8 cellular contexts compared by ENCODE assay signal in the genomic region with DNA sequence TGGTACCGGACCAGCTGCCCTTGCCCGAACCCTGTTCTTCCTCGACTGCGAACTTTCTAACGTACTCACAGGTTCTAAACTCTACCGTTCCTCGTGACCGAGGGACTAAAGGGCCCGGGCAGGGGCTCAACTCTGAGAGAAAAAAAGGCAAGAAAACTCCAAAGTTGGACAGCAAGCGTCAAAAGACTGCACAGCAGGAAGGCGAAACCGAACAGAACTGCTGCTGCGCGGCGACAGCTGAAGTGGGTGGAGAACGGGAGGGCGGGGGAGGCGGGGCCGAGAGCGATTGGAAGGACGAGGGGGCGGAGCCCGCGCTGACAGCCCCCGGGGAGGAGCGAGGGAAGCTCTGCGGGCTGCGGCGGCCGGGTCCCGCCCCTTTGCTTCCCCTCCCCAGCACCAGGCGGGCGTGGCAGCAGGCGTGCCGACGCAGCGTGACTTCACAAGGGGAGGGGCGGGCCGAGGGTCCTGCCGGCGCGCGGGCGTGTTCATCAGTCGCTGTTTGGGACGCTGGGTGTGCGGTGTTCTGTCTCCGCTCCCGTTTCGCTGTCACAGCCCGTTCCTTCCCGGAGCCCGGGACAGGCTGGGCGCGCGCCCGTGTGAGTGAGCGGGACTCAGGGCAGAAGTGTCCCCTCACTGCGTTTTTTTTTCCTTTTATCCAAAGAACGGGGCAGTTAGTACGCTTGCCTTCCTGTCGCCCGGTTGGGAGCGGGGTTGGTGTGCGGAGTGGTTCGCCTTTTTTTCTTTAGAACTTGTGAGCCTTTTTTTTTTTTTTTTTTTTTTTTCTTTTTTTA. TPM values are rescaled to one million over a fixed set of nuclear protein-coding genes. Genes with fewer than 3 reads are reported as not detected.
DNase-seq lines count a peak whose midpoint lies in the region; ATAC-seq, FAIRE-seq and TF ChIP-seq lines count a peak whose summit lies in the region.

A gene with protein sequence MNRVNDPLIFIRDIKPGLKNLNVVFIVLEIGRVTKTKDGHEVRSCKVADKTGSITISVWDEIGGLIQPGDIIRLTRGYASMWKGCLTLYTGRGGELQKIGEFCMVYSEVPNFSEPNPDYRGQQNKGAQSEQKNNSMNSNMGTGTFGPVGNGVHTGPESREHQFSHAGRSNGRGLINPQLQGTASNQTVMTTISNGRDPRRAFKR (plus strand): TSS at position 491 of the 791 bp plus-strand sequence. CDS start 479 bp downstream, outside the sequence.

- H3K9me2 ChIP-seq in Loucy (replicated peaks; ENCODE audit: low read depth, low read length): no peaks in the 10 kb centered on the region

- peak; percentile 71 for ATAC-seq in RWPE2 (ENCODE audit: low read depth)
- ATAC-seq in activated T-helper 17 cell treated with anti-CD3 and anti-CD28 coated beads, Interleukin-2, amount 50 U/mL, for 72 hours (replicated peaks): peak; percentile 83
- ATAC-seq in naive thymus-derived CD8-positive, alpha-beta T cell: peak; percentile 82 to 88
- peak; percentile 81 to 90 for ATAC-seq in stimulated activated naive B cell treated with anti-CD40 and anti-IgM and Interleukin-4, amounts not matched to agents 10 μg/mL and 1 μg/mL and 100 μg/mL, for 72 hours (replicated peaks)

- no peaks in the 10 kb centered on the region for H3K9me3 ChIP-seq in Loucy (ENCODE audit: insufficient read depth, low read depth, low read length)
- no peaks in the 10 kb centered on the region for H3K9me3 ChIP-seq in RWPE2 (ENCODE audit: severe bottlenecking)
- H3K9me3 ChIP-seq in fibroblast of lung (ENCODE audit: control insufficient read depth, insufficient read depth, low read depth, low read length): no peaks in the 10 kb centered on the region

- no peaks in the 10 kb centered on the region for H3K27me3 ChIP-seq in Loucy (ENCODE audit: insufficient read depth, low read length, poor library complexity, severe bottlenecking)
- H3K27me3 ChIP-seq in RWPE2 (ENCODE audit: insufficient read depth, poor library complexity, severe bottlenecking): no peaks in the 10 kb centered on the region
- no peaks in the 10 kb centered on the region for H3K27me3 ChIP-seq in fibroblast of lung (ENCODE audit: control insufficient read depth, insufficient read depth, low read length)

- H3K4me2 ChIP-seq in Loucy (ENCODE audit: low read depth, low read length, poor library complexity, severe bottlenecking) (peak within 1 kb of the TSS; percentile 92), fibroblast of lung (ENCODE audit: extremely low read depth, insufficient read depth, low read length) (peak within 1 kb of the TSS; percentile 100)

- H3K9me3 Mint-ChIP-seq in activated T-helper 17 cell treated with anti-CD3 and anti-CD28 coated beads, Interleukin-2, amount 50 U/mL, for 72 hours: no peaks in the 10 kb centered on the region
- peaks cover 0 to 4% (median 0%) of the 10 kb centered on the region in 9 donors for H3K9me3 Mint-ChIP-seq in naive thymus-derived CD8-positive, alpha-beta T cell
- H3K9me3 Mint-ChIP-seq in stimulated activated naive B cell treated with anti-CD40 and anti-IgM and Interleukin-4, amounts not matched to agents 10 μg/mL and 1 μg/mL and 100 μg/mL, for 72 hours: peaks cover 0 to 2% of the 10 kb centered on the region in 2 donors

- H3K79me2 ChIP-seq in Loucy (ENCODE audit: insufficient read depth, low read length) (peaks cover 57% of the 10 kb centered on the region), fibroblast of lung (ENCODE audit: control insufficient read depth, insufficient read depth, low read length) (peaks cover 47% of the 10 kb centered on the region)

- peaks cover 58% of the 10 kb centered on the region for H3K36me3 Mint-ChIP-seq in activated T-helper 17 cell treated with anti-CD3 and anti-CD28 coated beads, Interleukin-2, amount 50 U/mL, for 72 hours (ENCODE audit: low read depth)
- H3K36me3 Mint-ChIP-seq in naive thymus-derived CD8-positive, alpha-beta T cell: peaks cover 0 to 11% (median 8%) of the 10 kb centered on the region in 3 donors
- H3K36me3 Mint-ChIP-seq in stimulated activated naive B cell treated with anti-CD40 and anti-IgM and Interleukin-4, amounts not matched to agents 10 μg/mL and 1 μg/mL and 100 μg/mL, for 72 hours: peaks cover 23 to 30% of the 10 kb centered on the region in 2 donors

- TF ChIP-seq POLR2A in H54 (IDR thresholded peaks at IDR 0.05; ENCODE audit: low read depth, low read length): peak; percentile 100

- H3K4me3 ChIP-seq in Loucy (ENCODE audit: low read length, poor library complexity, severe bottlenecking) (peak within 1 kb of the TSS; percentile 94), RWPE2 (ENCODE audit: severe bottlenecking) (peak within 1 kb of the TSS; percentile 57), fibroblast of lung (replicated peaks in 1 of 4; ENCODE audit: control extremely low read depth in 1 of 4, insufficient read depth in 1 of 4, low read depth in 3 of 4, low read length in 4 of 4) (peak within 1 kb of the TSS; percentile 85 to 94 (median 88))

- peak within 1 kb of the TSS; percentile 100 for H3K27ac Mint-ChIP-seq in activated T-helper 17 cell treated with anti-CD3 and anti-CD28 coated beads, Interleukin-2, amount 50 U/mL, for 72 hours
- H3K27ac Mint-ChIP-seq in naive thymus-derived CD8-positive, alpha-beta T cell: peak within 1 kb of the TSS; percentile 96 to 100 (median 98)
- peak within 1 kb of the TSS; percentile 100 for H3K27ac Mint-ChIP-seq in stimulated activated naive B cell treated with anti-CD40 and anti-IgM and Interleukin-4, amounts not matched to agents 10 μg/mL and 1 μg/mL and 100 μg/mL, for 72 hours

- H3K36me3 ChIP-seq in Loucy (ENCODE audit: insufficient read depth, low read length): peaks cover 7% of the 10 kb centered on the region; the same call in 1 of the 2 replicates
- peaks cover 37% of the 10 kb centered on the region for H3K36me3 ChIP-seq in RWPE2 (ENCODE audit: low read depth)
- peaks cover 7% of the 10 kb centered on the region for H3K36me3 ChIP-seq in fibroblast of lung (ENCODE audit: control insufficient read depth, insufficient read depth, low read length)

- H2AFZ ChIP-seq in Loucy (ENCODE audit: low read length): peak within 1 kb of the TSS; percentile 0; the same call in 1 of the 2 replicates
- no peak within 1 kb of the TSS for H2AFZ ChIP-seq in fibroblast of lung (ENCODE audit: low read length)

- peaks cover 13% of the 10 kb centered on the region for H3F3A ChIP-seq in Loucy (ENCODE audit: low read depth)

- POLR2A ChIA-PET in naive thymus-derived CD8-positive, alpha-beta T cell (lab: Charles Lee): interaction anchor here (0.5 to 6.3 kb wide), 37 partner anchors 8 to 1955 kb away, joined by 3 to 94 read pairs (median 4); a partner anchor contains a TSS

- H4K20me1 ChIP-seq in Loucy (ENCODE audit: insufficient read depth, low read length, poor library complexity, severe bottlenecking): peaks cover 44% of the 10 kb centered on the region
- H4K20me1 ChIP-seq in fibroblast of lung (ENCODE audit: control insufficient read depth, extremely low read depth, insufficient read depth, low read length): no peaks in the 10 kb centered on the region

- H3K27me3 Mint-ChIP-seq in activated T-helper 17 cell treated with anti-CD3 and anti-CD28 coated beads, Interleukin-2, amount 50 U/mL, for 72 hours: no peaks in the 10 kb centered on the region
- H3K27me3 Mint-ChIP-seq in naive thymus-derived CD8-positive, alpha-beta T cell: peaks cover 0 to 2% (median 0%) of the 10 kb centered on the region in 5 donors
- H3K27me3 Mint-ChIP-seq in stimulated activated naive B cell treated with anti-CD40 and anti-IgM and Interleukin-4, amounts not matched to agents 10 μg/mL and 1 μg/mL and 100 μg/mL, for 72 hours: no peaks in the 10 kb centered on the region

- TF ChIP-seq CTCF in Loucy (conservative IDR thresholded peaks at IDR 0.05; ENCODE audit: low read length): no peak
- no peak for TF ChIP-seq CTCF in RWPE2 (IDR thresholded peaks at IDR 0.05; ENCODE audit: poor library complexity, severe bottlenecking)
- no peak for TF ChIP-seq CTCF in fibroblast of lung (conservative IDR thresholded peaks at IDR 0.05 in 1 of 2, IDR thresholded peaks at IDR 0.05 in 1 of 2; ENCODE audit: low read depth in 1 of 2, low read length in 2 of 2)

- H3K4me1 Mint-ChIP-seq in activated T-helper 17 cell treated with anti-CD3 and anti-CD28 coated beads, Interleukin-2, amount 50 U/mL, for 72 hours: peaks cover 25% of the 10 kb centered on the region
- peaks cover 21 to 74% (median 56%) of the 10 kb centered on the region in 4 donors for H3K4me1 Mint-ChIP-seq in naive thymus-derived CD8-positive, alpha-beta T cell
- H3K4me1 Mint-ChIP-seq in stimulated activated naive B cell treated with anti-CD40 and anti-IgM and Interleukin-4, amounts not matched to agents 10 μg/mL and 1 μg/mL and 100 μg/mL, for 72 hours: peaks cover 26 to 45% of the 10 kb centered on the region in 2 donors

- H3K27ac ChIP-seq in RWPE2 (ENCODE audit: poor library complexity, severe bottlenecking): peak within 1 kb of the TSS; percentile 89
- peak within 1 kb of the TSS; percentile 100 for H3K27ac ChIP-seq in fibroblast of lung (ENCODE audit: insufficient read depth, low read length)

- DNase-seq in ELF-1 (ENCODE audit: low read depth, low spot score) (peak; percentile 98), H54 (ENCODE audit: insufficient read length, low spot score) (peak; percentile 63), RWPE2 (ENCODE audit: low spot score) (peak; percentile 98), fibroblast of lung (ENCODE audit: low read depth in 2 of 2) (peak; percentile 97)
- peak; percentile 98 to 99 (median 98) for DNase-seq in naive thymus-derived CD8-positive, alpha-beta T cell
- peak; percentile 98 for DNase-seq in stimulated activated naive B cell treated with anti-CD40 and anti-IgM and Interleukin-4, amounts not matched to agents 10 μg/mL and 1 μg/mL and 100 μg/mL, for 72 hours

- peak within 1 kb of the TSS; percentile 88 for H3K4me3 Mint-ChIP-seq in activated T-helper 17 cell treated with anti-CD3 and anti-CD28 coated beads, Interleukin-2, amount 50 U/mL, for 72 hours
- H3K4me3 Mint-ChIP-seq in naive thymus-derived CD8-positive, alpha-beta T cell: peak within 1 kb of the TSS; percentile 93 to 99 (median 96)
- peak within 1 kb of the TSS; percentile 96 to 98 for H3K4me3 Mint-ChIP-seq in stimulated activated naive B cell treated with anti-CD40 and anti-IgM and Interleukin-4, amounts not matched to agents 10 μg/mL and 1 μg/mL and 100 μg/mL, for 72 hours

- H3K9ac ChIP-seq in Loucy (ENCODE audit: low read depth, low read length, poor library complexity, severe bottlenecking) (peak within 1 kb of the TSS; percentile 95), fibroblast of lung (ENCODE audit: insufficient read depth, low read length) (peak within 1 kb of the TSS; percentile 94)

- FAIRE-seq in H54 (lab: Jason Lieb, UNC): peak; percentile 94

- H3K4me1 ChIP-seq in Loucy (ENCODE audit: insufficient read depth, low read length, poor library complexity, severe bottlenecking) (peaks cover 65% of the 10 kb centered on the region), RWPE2 (ENCODE audit: insufficient read depth, poor library complexity, severe bottlenecking) (peaks cover 29% of the 10 kb centered on the region), fibroblast of lung (ENCODE audit: control insufficient read depth, extremely low read depth, insufficient read depth, low read length) (peaks cover 4% of the 10 kb centered on the region)

RNA-seq across cellular contexts. Expression of the gene that starts here (rescaled TPM):
- total RNA-seq in activated T-helper 17 cell treated with anti-CD3 and anti-CD28 coated beads, Interleukin-2, amount 50 U/mL, for 72 hours: 10 to 100 TPM; 81.6 to 98.4 TPM
- 77.8 and 117 TPM in 2 replicates for total RNA-seq in fibroblast of lung
- polyA plus RNA-seq in fibroblast of lung: 64.2 and 123 TPM in 2 replicates
- polyA plus RNA-seq in fibroblast of lung (2012): 57.6 and 87.3 TPM in 2 replicates
- 8.3 and 18.8 TPM in 2 replicates for polyA minus RNA-seq in fibroblast of lung (ENCODE audit: low replicate concordance)
- total RNA-seq in naive thymus-derived CD8-positive, alpha-beta T cell: 10 to 100 TPM; 38.0 to 38.8 TPM
- polyA plus RNA-seq in naive thymus-derived CD8-positive, alpha-beta T cell: 1 to 10 TPM; 3.5 to 4.7 (median 4.0) TPM

Comparison
In these comparisons a context has a peak if more than half of its experiments do, and no peak if none do; other contexts are left out.
1. Peak in every context shown above with its lines: DNase-seq, ATAC-seq, H3K4me3 ChIP-seq and H3K27ac ChIP-seq.
2. RNA of the gene that starts here (polyA plus RNA-seq): 57.6 to 123 TPM in fibroblast of lung; 3.5 to 4.7 TPM in naive thymus-derived CD8-positive, alpha-beta T cell; every median in the first group is over 10 times any median in the second.